In the genomic region with DNA sequence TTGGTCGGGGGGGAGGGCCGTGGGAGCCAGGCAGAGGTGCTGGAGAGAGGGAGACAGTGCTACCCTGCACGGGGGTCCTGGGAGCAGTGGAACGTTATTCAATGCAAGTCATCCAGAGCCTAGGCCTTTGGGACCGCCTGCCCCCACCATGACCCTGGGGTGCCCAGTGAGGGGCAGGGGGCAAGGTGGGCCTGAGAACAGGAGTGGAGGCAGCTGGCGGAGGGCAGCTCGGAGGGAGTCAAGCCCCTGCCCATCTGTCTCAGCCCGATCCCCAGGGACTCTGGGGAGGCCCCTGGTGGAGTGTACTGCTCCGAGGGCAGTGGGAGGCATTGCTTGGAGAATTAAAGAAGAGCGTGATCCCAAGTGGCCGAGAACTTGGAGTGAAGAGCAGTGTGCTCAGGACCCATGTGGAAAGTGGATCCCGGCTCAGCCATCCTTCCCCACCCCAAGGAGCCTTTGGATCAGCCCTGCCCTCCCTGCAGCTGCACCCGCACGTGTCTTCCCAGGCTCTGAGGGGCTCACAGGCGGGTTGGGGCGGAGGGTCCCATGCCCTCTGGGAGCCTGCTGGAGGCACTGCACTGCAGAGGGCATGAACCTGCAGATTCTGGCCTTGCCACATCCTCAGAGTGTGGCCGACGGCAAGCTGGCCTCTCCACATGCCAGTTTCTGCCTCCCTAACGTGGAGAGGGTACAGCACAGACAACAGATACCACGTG, we compare ENCODE assay signal across 18 cellular contexts. TPM values are rescaled to one million over a fixed set of nuclear protein-coding genes. Genes with fewer than 3 reads are reported as not detected.
A peak's percentile ranks its signal among the peaks of the same experiment; 100 is the strongest.
DNase-seq lines count a peak whose midpoint lies in the region; ATAC-seq and TF ChIP-seq lines count a peak whose summit lies in the region.
"Had no signal": no experiment of that assay in that cellular context is flagged by ENCODE, and none has a peak within 500 bp of the region (broad histone marks: within the 10 kb centered on the region; RNA-seq: fewer than 3 reads in every experiment).

No MANE protein-coding gene starts in this region.

- H3K36me3 ChIP-seq in HUES6 (ENCODE audit: control insufficient read depth, insufficient read depth, low read length) = no peaks in the 10 kb centered on the region
- H3K36me3 ChIP-seq: brain microvascular endothelial cell, transverse colon had no signal

- peak overlapping the region; percentile 44 for H3K9ac ChIP-seq in HUES6 (ENCODE audit: low read length)

- no peak for DNase-seq in CD4-positive, alpha-beta T cell
- DNase-seq in epithelial cell of prostate (ENCODE audit: low read depth, low spot score) = no peak
- DNase-seq in posterior vena cava (ENCODE audit: low spot score) = peak; percentile 68
- DNase-seq in SHP77 treated with DMSO at 0.1 percent for 48 hours (lab: John Stamatoyannopoulos, UW) = no peak
- no peak for DNase-seq in NCI-H2196 treated with DMSO at 0.1 percent for 48 hours (lab: John Stamatoyannopoulos, UW; ENCODE audit: unreplicated experiment)
- DNase-seq: activated CD4-positive, alpha-beta memory T cell treated with anti-CD3 and anti-CD28 coated beads, Interleukin-2, amount 10 ng/mL, durations not matched to agents 7 days and 5 days; brain microvascular endothelial cell; effector CD8-positive, alpha-beta T cell; NCI-H2029 treated with DMSO at 0.1 percent for 48 hours; NCI-H774; stimulated activated CD4-positive, alpha-beta T cell treated with anti-CD3 and anti-CD28 coated beads, Interleukin-1b, Interleukin-23, amount 100 ng/mL, for 48 hours had no signal

- peaks cover 58% of the 10 kb centered on the region for H3K4me1 Mint-ChIP-seq in CD4-positive, alpha-beta T cell (ENCODE audit: low read depth)

- TF ChIP-seq CTCF in CD4-positive, alpha-beta T cell (IDR thresholded peaks at IDR 0.05) = no peak

- peaks cover 24% of the 10 kb centered on the region for H3K4me1 ChIP-seq in HUES6 (ENCODE audit: control insufficient read depth, insufficient read depth, low read length)

- H3K4me3 ChIP-seq in HUES6 (ENCODE audit: low read depth, low read length) = no peak overlapping the region
- H3K4me3 ChIP-seq: transverse colon had no signal

- no peaks in the 10 kb centered on the region for H3K36me3 Mint-ChIP-seq in CD4-positive, alpha-beta T cell (ENCODE audit: low read depth)

- no peak for ATAC-seq in CD4-positive, alpha-beta T cell (ENCODE audit: poor library complexity)
- ATAC-seq in HG03469 (IDR thresholded peaks at IDR 0.05; ENCODE audit: unreplicated experiment) = no peak
- ATAC-seq in GM19452 (IDR thresholded peaks at IDR 0.05; ENCODE audit: unreplicated experiment) = no peak

- H3K4me3 Mint-ChIP-seq in CD4-positive, alpha-beta T cell = peak overlapping the region; percentile 54
- H3K4me3 Mint-ChIP-seq: activated CD4-positive, alpha-beta memory T cell treated with anti-CD3 and anti-CD28 coated beads, Interleukin-2, amount 10 ng/mL, durations not matched to agents 7 days and 5 days had no signal

- POLR2A ChIA-PET in CD4-positive, alpha-beta T cell (lab: Charles Lee) = interaction anchor here (0.6 kb wide), 1 partner anchor 117 kb away, joined by 3 read pairs; no protein-coding TSS in a partner anchor

- peak overlapping the region; percentile 82 for H3K27ac Mint-ChIP-seq in CD4-positive, alpha-beta T cell
- H3K27ac Mint-ChIP-seq: activated CD4-positive, alpha-beta memory T cell treated with anti-CD3 and anti-CD28 coated beads, Interleukin-2, amount 10 ng/mL, durations not matched to agents 7 days and 5 days had no signal

- intact Hi-C loops in CD4-positive, alpha-beta T cell (cut with DNase I, micrococcal nuclease) = no loop called here
- intact Hi-C loops in posterior vena cava (cut with DNase I) = no loop called here

- H3K9me3 ChIP-seq in CD4-positive, alpha-beta T cell (ENCODE audit: control insufficient read depth, low read length) = no peaks in the 10 kb centered on the region
- H3K9me3 ChIP-seq in HUES6 (ENCODE audit: control insufficient read depth, insufficient read depth, low read depth, low read length) = peaks cover 11% of the 10 kb centered on the region; the same call in 1 of the 2 replicates
- H3K9me3 ChIP-seq: transverse colon had no signal

- H3K9me3 Mint-ChIP-seq in CD4-positive, alpha-beta T cell = no peaks in the 10 kb centered on the region
- H3K9me3 Mint-ChIP-seq: activated CD4-positive, alpha-beta memory T cell treated with anti-CD3 and anti-CD28 coated beads, Interleukin-2, amount 10 ng/mL, durations not matched to agents 7 days and 5 days had no signal

- H3K27ac ChIP-seq in CD4-positive, alpha-beta T cell (ENCODE audit: low read depth, low read length) = no peak overlapping the region
- H3K27ac ChIP-seq in HUES6 (ENCODE audit: low read depth, low read length) = peak overlapping the region; percentile 12; the same call in 1 of the 2 replicates
- H3K27ac ChIP-seq in epithelial cell of prostate = peak overlapping the region; percentile 68
- H3K27ac ChIP-seq: brain microvascular endothelial cell, foreskin keratinocyte had no signal

- no peaks in the 10 kb centered on the region for H3K27me3 Mint-ChIP-seq in CD4-positive, alpha-beta T cell
- H3K27me3 Mint-ChIP-seq: activated CD4-positive, alpha-beta memory T cell treated with anti-CD3 and anti-CD28 coated beads, Interleukin-2, amount 10 ng/mL, durations not matched to agents 7 days and 5 days had no signal

- H3K27me3 ChIP-seq in CD4-positive, alpha-beta T cell (ENCODE audit: control insufficient read depth, insufficient read depth, low read length) = no peaks in the 10 kb centered on the region
- no peaks in the 10 kb centered on the region for H3K27me3 ChIP-seq in HUES6 (ENCODE audit: control insufficient read depth, insufficient read depth, low read length)
- H3K27me3 ChIP-seq: brain microvascular endothelial cell, foreskin keratinocyte, transverse colon had no signal

- CTCF ChIA-PET in CD4-positive, alpha-beta T cell (lab: Charles Lee) = no interaction called here

RNA-seq across cellular contexts. Expression of a gene that starts 34.0 kb away (rescaled TPM):
- under 1 TPM; 0.08 to 0.30 TPM for total RNA-seq in CD4-positive, alpha-beta T cell
- 1 to 10 TPM in 1 of 2 donors, under 1 TPM in 1; 0.76 to 1.4 TPM for total RNA-seq in posterior vena cava
- total RNA-seq: foreskin keratinocyte, HT-29, M059J had no signal
